10 cellular contexts compared by ENCODE assay signal in the genomic region with DNA sequence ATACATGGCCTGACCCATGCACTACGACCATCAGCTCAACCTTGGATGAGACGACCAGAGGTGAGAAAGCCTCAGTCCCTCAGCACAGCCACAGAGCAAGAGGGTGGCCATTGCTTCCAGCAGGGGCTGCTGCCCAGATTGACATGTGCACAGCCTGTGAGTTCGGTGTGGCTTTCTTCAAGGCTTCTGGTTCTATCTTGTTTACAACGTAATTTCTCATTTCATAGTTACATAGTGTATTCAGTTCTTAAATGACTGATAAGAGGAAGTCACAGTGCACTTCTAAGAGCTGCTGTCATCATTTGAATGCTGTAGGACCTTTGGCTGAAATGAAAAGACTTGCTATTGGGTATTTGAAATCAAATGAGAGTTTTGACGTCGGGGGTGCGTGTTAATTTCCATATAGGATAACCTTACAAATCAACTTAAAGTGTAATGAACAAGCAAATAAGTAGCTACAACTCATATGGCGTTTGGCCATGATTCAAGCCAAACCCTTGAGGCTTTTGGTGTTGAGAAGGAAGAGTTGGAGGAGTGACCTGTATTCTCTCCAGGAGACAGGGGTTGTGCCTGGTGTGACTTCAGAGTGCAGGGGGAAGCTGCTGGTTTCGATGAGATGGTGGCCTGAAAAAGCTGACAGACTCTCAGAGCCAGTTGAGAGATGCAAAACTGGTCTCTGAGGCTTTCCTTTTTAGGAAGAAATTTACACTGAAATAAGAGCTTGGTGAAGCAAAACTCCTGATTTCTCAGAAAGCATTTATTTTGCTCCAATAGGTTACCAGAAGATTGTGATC. TPM values are rescaled to one million over a fixed set of nuclear protein-coding genes. Genes with fewer than 3 reads are reported as not detected.
DNase-seq lines count a peak whose midpoint lies in the region; ATAC-seq and TF ChIP-seq lines count a peak whose summit lies in the region.
"Had no signal": no experiment of that assay in that cellular context is flagged by ENCODE, and none has a peak within 500 bp of the region (broad histone marks: within the 10 kb centered on the region; RNA-seq: fewer than 3 reads in every experiment).

No MANE protein-coding gene starts in this region.

- no peaks in the 10 kb centered on the region for H3K27me3 Mint-ChIP-seq in activated T-cell treated with anti-CD3 and anti-CD28 coated beads, Interleukin-2, amount 50 U/mL, for 4 hours (ENCODE audit: low read depth)
- H3K27me3 Mint-ChIP-seq in nephron progenitor cell (ENCODE audit: low read depth, poor library complexity) (no peaks in the 10 kb centered on the region), H9 (ENCODE audit: low read depth) (no peaks in the 10 kb centered on the region)

- no peak overlapping the region for H3K9ac ChIP-seq in H9 (ENCODE audit: extremely low read depth, insufficient read length, low read length)

- H3K4me1 ChIP-seq in H9 (ENCODE audit: insufficient read depth, low read length), result no peaks in the 10 kb centered on the region

- TF ChIP-seq CTCF in nephron progenitor cell (IDR thresholded peaks at IDR 0.05) (no peak), H9 (conservative IDR thresholded peaks at IDR 0.05) (no peak)

- H3K79me1 ChIP-seq in H9 (ENCODE audit: insufficient read depth, low read depth, low read length, poor library complexity, severe bottlenecking), result no peaks in the 10 kb centered on the region

- no peak overlapping the region for H4K91ac ChIP-seq in H9 (ENCODE audit: insufficient read length, low read depth, low read length)

- no peaks in the 10 kb centered on the region for H3K23me2 ChIP-seq in H9 (ENCODE audit: insufficient read length, low read depth, low read length, poor library complexity, severe bottlenecking)

- H3K79me2 ChIP-seq in H9 (ENCODE audit: insufficient read depth, low read length), result no peaks in the 10 kb centered on the region

- no peak for DNase-seq in activated T-cell treated with anti-CD3 and anti-CD28 coated beads, Interleukin-2, amount 50 U/mL, for 4 hours
- no peak for DNase-seq in activated T-cell treated with anti-CD3 and anti-CD28 coated beads, Interleukin-2, amount 50 U/mL, for 48 hours
- DNase-seq in nephron progenitor cell, result no peak
- DNase-seq in H9, result no peak
- no peak for DNase-seq in DMS 273 treated with DMSO at 0.1 percent for 48 hours (lab: John Stamatoyannopoulos, UW)
- no peak for DNase-seq in AG08396 (ENCODE audit: low spot score)
- DNase-seq: activated CD4-positive, alpha-beta T cell treated with anti-CD3 and anti-CD28 coated beads for 4 hours had no signal

- H3K23ac ChIP-seq in H9 (ENCODE audit: insufficient read length, low read depth, low read length), result no peak overlapping the region

- no peak overlapping the region for H2AK5ac ChIP-seq in H9 (ENCODE audit: insufficient read length, low read length)

- peaks cover 60% of the 10 kb centered on the region for H3K4me1 Mint-ChIP-seq in activated T-cell treated with anti-CD3 and anti-CD28 coated beads, Interleukin-2, amount 50 U/mL, for 4 hours (ENCODE audit: low read depth)
- H3K4me1 Mint-ChIP-seq in nephron progenitor cell (peaks cover 74% of the 10 kb centered on the region), H9 (no peaks in the 10 kb centered on the region)

- H3K18ac ChIP-seq in H9 (ENCODE audit: insufficient read length, low read depth, low read length), result no peak overlapping the region

- H2BK15ac ChIP-seq in H9 (ENCODE audit: low read depth, low read length), result no peak overlapping the region

- H3K4ac ChIP-seq in H9 (ENCODE audit: low read depth, low read length), result no peak overlapping the region

- no CpG with 5 or more reads among the region's 9 CpGs for WGBS in H9 (ENCODE audit: extremely low coverage, insufficient read length, low lambda C conversion rate)

- H3K27ac Mint-ChIP-seq in nephron progenitor cell (peak overlapping the region; percentile 69), H9 (no peak overlapping the region)

- no peak overlapping the region for H2BK12ac ChIP-seq in H9 (ENCODE audit: insufficient read length, low read depth, low read length)

- no peaks in the 10 kb centered on the region for H3K9me3 ChIP-seq in H9 (ENCODE audit: control insufficient read depth, low read depth, low read length)
- H3K9me3 ChIP-seq: neutrophil had no signal

- H3K27me3 ChIP-seq in H9 (ENCODE audit: insufficient read depth, low read length), result no peaks in the 10 kb centered on the region
- H3K27me3 ChIP-seq: neutrophil had no signal

- no peak overlapping the region for H2BK20ac ChIP-seq in H9 (ENCODE audit: low read depth, low read length, poor library complexity, severe bottlenecking)

- H3K9me3 Mint-ChIP-seq in activated T-cell treated with anti-CD3 and anti-CD28 coated beads, Interleukin-2, amount 50 U/mL, for 4 hours, result no peaks in the 10 kb centered on the region
- no peaks in the 10 kb centered on the region for H3K9me3 Mint-ChIP-seq in nephron progenitor cell
- H3K9me3 Mint-ChIP-seq in H9, result no peaks in the 10 kb centered on the region

- no peak overlapping the region for H3T11ph ChIP-seq in H9 (ENCODE audit: low read length)

- ATAC-seq in activated T-cell treated with anti-CD3 and anti-CD28 coated beads, Interleukin-2, amount 50 U/mL, for 4 hours, result peak; percentile 30 to 65
- ATAC-seq in GM21737 (IDR thresholded peaks at IDR 0.05; ENCODE audit: unreplicated experiment) (peak; percentile 65), HG03439 (IDR thresholded peaks at IDR 0.05; ENCODE audit: unreplicated experiment) (peak; percentile 82)

- no peak overlapping the region for H3K4me3 Mint-ChIP-seq in activated T-cell treated with anti-CD3 and anti-CD28 coated beads, Interleukin-2, amount 50 U/mL, for 4 hours
- H3K4me3 Mint-ChIP-seq in nephron progenitor cell, result no peak overlapping the region
- H3K4me3 Mint-ChIP-seq in H9, result no peak overlapping the region

- H3K4me2 ChIP-seq in H9 (ENCODE audit: insufficient read depth, insufficient read length, low read length), result no peak overlapping the region

- H4K5ac ChIP-seq in H9 (ENCODE audit: insufficient read length, low read depth, low read length), result no peak overlapping the region

- H2AFZ ChIP-seq in H9 (ENCODE audit: low read length), result no peak overlapping the region

- peaks cover 11% of the 10 kb centered on the region for H3K36me3 Mint-ChIP-seq in activated T-cell treated with anti-CD3 and anti-CD28 coated beads, Interleukin-2, amount 50 U/mL, for 4 hours (ENCODE audit: insufficient read depth)
- H3K36me3 Mint-ChIP-seq in nephron progenitor cell (ENCODE audit: low read depth), result peaks cover 31% of the 10 kb centered on the region
- H3K36me3 Mint-ChIP-seq in H9 (ENCODE audit: insufficient read depth in 1 of 3, low read depth in 3 of 3), result no peaks in the 10 kb centered on the region

- no peak overlapping the region for H4K8ac ChIP-seq in H9 (replicated peaks; ENCODE audit: insufficient read length, low read depth, low read length)

- H3K27ac ChIP-seq in H9 (ENCODE audit: insufficient read length, low read depth, low read length), result no peak overlapping the region
- H3K27ac ChIP-seq: neutrophil had no signal

- H3K56ac ChIP-seq in H9 (ENCODE audit: insufficient read length, low read depth, low read length), result no peak overlapping the region

- no peaks in the 10 kb centered on the region for H4K20me1 ChIP-seq in H9 (ENCODE audit: control insufficient read depth, insufficient read depth, insufficient read length)

- no peak overlapping the region for H2BK5ac ChIP-seq in H9 (ENCODE audit: insufficient read length, low read length)

- H3K14ac ChIP-seq in H9 (ENCODE audit: insufficient read depth, low read length), result no peak overlapping the region; the same call in 1 of the 2 replicates

- H2BK120ac ChIP-seq in H9 (ENCODE audit: low read depth, low read length, poor library complexity, severe bottlenecking), result no peak overlapping the region

RNA-seq across cellular contexts. Expression of a gene that starts 51.0 kb away (rescaled TPM):
- 10 to 100 TPM; 10.8 to 13.6 (median 12.5) TPM for total RNA-seq in activated T-cell treated with anti-CD3 and anti-CD28 coated beads, Interleukin-2, amount 50 U/mL, for 4 hours
- 0.15 and 0.24 TPM in 2 replicates for total RNA-seq in H9 (2021)

RNA-seq across cellular contexts. Expression of a gene that starts 52.7 kb away (rescaled TPM):
- 10 to 100 TPM in 1 of 3 donors, 1 to 10 TPM in 2; 8.9 to 12.8 (median 9.2) TPM for total RNA-seq in activated T-cell treated with anti-CD3 and anti-CD28 coated beads, Interleukin-2, amount 50 U/mL, for 4 hours
- 1.6 and 2.7 TPM in 2 replicates for total RNA-seq in H9 (2021)
